ENCODE assay signal across 1 cellular context in the genomic region with DNA sequence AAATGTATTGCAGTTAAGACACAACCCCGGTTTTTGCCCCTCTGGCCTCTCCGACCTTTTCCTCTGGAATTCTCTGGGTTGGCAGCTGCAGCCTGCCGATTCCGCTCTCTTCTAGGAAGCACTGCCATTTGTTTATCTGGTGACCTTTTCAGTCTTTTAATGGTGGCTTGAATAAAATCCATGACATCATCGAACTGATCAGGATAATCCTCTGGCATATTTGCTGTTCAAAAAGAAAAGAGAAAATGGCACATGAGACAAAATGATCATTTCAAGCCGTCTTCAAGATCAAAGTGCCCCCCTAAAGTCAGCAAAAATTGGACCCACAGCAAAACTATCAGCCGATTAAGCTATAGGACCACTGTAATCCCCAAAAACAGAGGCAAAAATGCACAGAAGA.
TF ChIP-seq lines count a peak whose summit lies in the region.

No MANE protein-coding gene starts in this region.

TF ChIP-seq in GM23338, 12 proteins besides CTCF, POLR2A, EP300 and RAD21:
- TF ChIP-seq ZNF462 (CRISPR knock-in tag; IDR thresholded peaks at IDR 0.05): no peak
- TF ChIP-seq, protein P1, sequence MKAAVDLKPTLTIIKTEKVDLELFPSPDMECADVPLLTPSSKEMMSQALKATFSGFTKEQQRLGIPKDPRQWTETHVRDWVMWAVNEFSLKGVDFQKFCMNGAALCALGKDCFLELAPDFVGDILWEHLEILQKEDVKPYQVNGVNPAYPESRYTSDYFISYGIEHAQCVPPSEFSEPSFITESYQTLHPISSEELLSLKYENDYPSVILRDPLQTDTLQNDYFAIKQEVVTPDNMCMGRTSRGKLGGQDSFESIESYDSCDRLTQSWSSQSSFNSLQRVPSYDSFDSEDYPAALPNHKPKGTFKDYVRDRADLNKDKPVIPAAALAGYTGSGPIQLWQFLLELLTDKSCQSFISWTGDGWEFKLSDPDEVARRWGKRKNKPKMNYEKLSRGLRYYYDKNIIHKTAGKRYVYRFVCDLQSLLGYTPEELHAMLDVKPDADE (IDR thresholded peaks at IDR 0.05): no peak
- no peak for TF ChIP-seq STAT1 (IDR thresholded peaks at IDR 0.05; ENCODE audit: unreplicated experiment)
- TF ChIP-seq, protein P2, sequence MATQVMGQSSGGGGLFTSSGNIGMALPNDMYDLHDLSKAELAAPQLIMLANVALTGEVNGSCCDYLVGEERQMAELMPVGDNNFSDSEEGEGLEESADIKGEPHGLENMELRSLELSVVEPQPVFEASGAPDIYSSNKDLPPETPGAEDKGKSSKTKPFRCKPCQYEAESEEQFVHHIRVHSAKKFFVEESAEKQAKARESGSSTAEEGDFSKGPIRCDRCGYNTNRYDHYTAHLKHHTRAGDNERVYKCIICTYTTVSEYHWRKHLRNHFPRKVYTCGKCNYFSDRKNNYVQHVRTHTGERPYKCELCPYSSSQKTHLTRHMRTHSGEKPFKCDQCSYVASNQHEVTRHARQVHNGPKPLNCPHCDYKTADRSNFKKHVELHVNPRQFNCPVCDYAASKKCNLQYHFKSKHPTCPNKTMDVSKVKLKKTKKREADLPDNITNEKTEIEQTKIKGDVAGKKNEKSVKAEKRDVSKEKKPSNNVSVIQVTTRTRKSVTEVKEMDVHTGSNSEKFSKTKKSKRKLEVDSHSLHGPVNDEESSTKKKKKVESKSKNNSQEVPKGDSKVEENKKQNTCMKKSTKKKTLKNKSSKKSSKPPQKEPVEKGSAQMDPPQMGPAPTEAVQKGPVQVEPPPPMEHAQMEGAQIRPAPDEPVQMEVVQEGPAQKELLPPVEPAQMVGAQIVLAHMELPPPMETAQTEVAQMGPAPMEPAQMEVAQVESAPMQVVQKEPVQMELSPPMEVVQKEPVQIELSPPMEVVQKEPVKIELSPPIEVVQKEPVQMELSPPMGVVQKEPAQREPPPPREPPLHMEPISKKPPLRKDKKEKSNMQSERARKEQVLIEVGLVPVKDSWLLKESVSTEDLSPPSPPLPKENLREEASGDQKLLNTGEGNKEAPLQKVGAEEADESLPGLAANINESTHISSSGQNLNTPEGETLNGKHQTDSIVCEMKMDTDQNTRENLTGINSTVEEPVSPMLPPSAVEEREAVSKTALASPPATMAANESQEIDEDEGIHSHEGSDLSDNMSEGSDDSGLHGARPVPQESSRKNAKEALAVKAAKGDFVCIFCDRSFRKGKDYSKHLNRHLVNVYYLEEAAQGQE (IDR thresholded peaks at IDR 0.05; ENCODE audit: unreplicated experiment): no peak
- TF ChIP-seq ZNF114 (CRISPR knock-in tag; IDR thresholded peaks at IDR 0.05): no peak
- TF ChIP-seq CREB1 (CRISPR knock-in tag; IDR thresholded peaks at IDR 0.05; ENCODE audit: low read depth): no peak
- TF ChIP-seq EZH2 (IDR thresholded peaks at IDR 0.05; ENCODE audit: low read depth, unreplicated experiment): no peak
- no peak for TF ChIP-seq EZH2phosphoT487 (IDR thresholded peaks at IDR 0.05; ENCODE audit: unreplicated experiment)
- TF ChIP-seq POLR2AphosphoS5 (IDR thresholded peaks at IDR 0.05; ENCODE audit: low read depth): no peak
- TF ChIP-seq ZNF331 (CRISPR knock-in tag; IDR thresholded peaks at IDR 0.05; ENCODE audit: low read depth): no peak
- no peak for TF ChIP-seq JUNB (IDR thresholded peaks at IDR 0.05; ENCODE audit: unreplicated experiment)
- TF ChIP-seq NANOG (IDR thresholded peaks at IDR 0.05; ENCODE audit: borderline replicate concordance): no peak
